8 cellular contexts compared by ENCODE assay signal in genomic region chr17:29138184-29138955, GRCh38. TPM values are rescaled to one million over a fixed set of nuclear protein-coding genes. Genes with fewer than 3 reads are reported as not detected.
A peak's percentile ranks its signal among the peaks of the same experiment; 100 is the strongest.
DNase-seq lines count a peak whose midpoint lies in the region; ATAC-seq, FAIRE-seq and TF ChIP-seq lines count a peak whose summit lies in the region.

No MANE protein-coding gene starts in this region.

- H3K27ac Mint-ChIP-seq in T-helper 1 cell treated with Interleukin-12 subunit alpha and Interleukin-12 subunit beta and Interleukin-4 antibody, amounts not matched to agents 30 μg/mL and 1 μg/mL, for 36 hours: peak overlapping the region; percentile 98

- H3K9me3 ChIP-seq in effector memory CD4-positive, alpha-beta T cell (ENCODE audit: control insufficient read depth, low read length): no peaks in the 10 kb centered on the region
- no peaks in the 10 kb centered on the region for H3K9me3 ChIP-seq in small intestine (ENCODE audit: control insufficient read depth, low read depth)

- H3K4me3 ChIP-seq in effector memory CD4-positive, alpha-beta T cell (ENCODE audit: insufficient read depth, low read depth, low read length, poor library complexity, severe bottlenecking): peak overlapping the region; percentile 58
- H3K4me3 ChIP-seq in small intestine (ENCODE audit: low read depth in 1 of 2, low read length in 2 of 2): peak overlapping the region in 1 of 2 donors; percentile 38

- FAIRE-seq in small intestine (lab: Jason Lieb, UNC): no peak

- H3K4me3 Mint-ChIP-seq in T-helper 1 cell treated with Interleukin-12 subunit alpha and Interleukin-12 subunit beta and Interleukin-4 antibody, amounts not matched to agents 30 μg/mL and 1 μg/mL, for 36 hours: peak overlapping the region; percentile 90

- ATAC-seq in GM19467 (IDR thresholded peaks at IDR 0.05; ENCODE audit: unreplicated experiment): no peak

- TF ChIP-seq POLR2A in GM19099 (IDR thresholded peaks at IDR 0.05; ENCODE audit: extremely low read depth, insufficient read length, low read depth): peak; percentile 28

- H3K27me3 Mint-ChIP-seq in T-helper 1 cell treated with Interleukin-12 subunit alpha and Interleukin-12 subunit beta and Interleukin-4 antibody, amounts not matched to agents 30 μg/mL and 1 μg/mL, for 36 hours (ENCODE audit: low read depth): no peaks in the 10 kb centered on the region

- H3K4me1 Mint-ChIP-seq in T-helper 1 cell treated with Interleukin-12 subunit alpha and Interleukin-12 subunit beta and Interleukin-4 antibody, amounts not matched to agents 30 μg/mL and 1 μg/mL, for 36 hours (ENCODE audit: low read depth): peaks cover 58% of the 10 kb centered on the region

- peak overlapping the region; percentile 84 for H3K27ac ChIP-seq in effector memory CD4-positive, alpha-beta T cell (ENCODE audit: insufficient read depth, low read length, poor library complexity, severe bottlenecking)
- peak overlapping the region in 1 of 2 donors; percentile 90 for H3K27ac ChIP-seq in small intestine (ENCODE audit: low read depth in 1 of 2, low read length in 1 of 2)

- H3K9me3 Mint-ChIP-seq in T-helper 1 cell treated with Interleukin-12 subunit alpha and Interleukin-12 subunit beta and Interleukin-4 antibody, amounts not matched to agents 30 μg/mL and 1 μg/mL, for 36 hours: no peaks in the 10 kb centered on the region

- H3K27me3 ChIP-seq in effector memory CD4-positive, alpha-beta T cell (replicated peaks; ENCODE audit: control insufficient read depth, insufficient read depth, low read length, poor library complexity, severe bottlenecking): no peaks in the 10 kb centered on the region
- H3K27me3 ChIP-seq in small intestine (ENCODE audit: control insufficient read depth in 2 of 2, insufficient read depth in 2 of 2, low read length in 2 of 2): no peaks in the 10 kb centered on the region

- peaks cover 17% of the 10 kb centered on the region for H3K36me3 Mint-ChIP-seq in T-helper 1 cell treated with Interleukin-12 subunit alpha and Interleukin-12 subunit beta and Interleukin-4 antibody, amounts not matched to agents 30 μg/mL and 1 μg/mL, for 36 hours (ENCODE audit: low read depth)

- whole genome bisulfite sequencing in small intestine, 3 donors: 68 to 87% (median 77%) methylated on average over 13 of the region's 13 CpGs

- peak in 1 of 3 donors; percentile 38 for DNase-seq in effector memory CD4-positive, alpha-beta T cell
- peak; percentile 68 to 75 for DNase-seq in stimulated activated CD4-positive, alpha-beta T cell treated with anti-CD3 and anti-CD28 coated beads, Interleukin-2, amount 100 ng/mL, for 24 hours
- DNase-seq in NCI-H2081 (lab: John Stamatoyannopoulos, UW) (no peak), occipital lobe (lab: John Stamatoyannopoulos, UW) (no peak), small intestine (no peak)

- peaks cover 19% of the 10 kb centered on the region for H3K36me3 ChIP-seq in effector memory CD4-positive, alpha-beta T cell (ENCODE audit: control insufficient read depth, insufficient read depth, low read length)
- peaks cover 2% of the 10 kb centered on the region in 2 donors for H3K36me3 ChIP-seq in small intestine (ENCODE audit: control insufficient read depth in 2 of 2, insufficient read depth in 2 of 2, low read length in 2 of 2)

- H3K4me1 ChIP-seq in effector memory CD4-positive, alpha-beta T cell (ENCODE audit: control insufficient read depth, insufficient read depth, low read length, poor library complexity, severe bottlenecking): peaks cover 43% of the 10 kb centered on the region
- peaks cover 0 to 6% of the 10 kb centered on the region in 2 donors for H3K4me1 ChIP-seq in small intestine (ENCODE audit: control insufficient read depth in 2 of 2, insufficient read depth in 1 of 2, low read depth in 1 of 2, low read length in 1 of 2)

RNA-seq across cellular contexts. Expression of gene MYO18A, which starts 41.8 kb away (rescaled TPM):
- total RNA-seq in occipital lobe: 68.5 TPM
- polyA plus RNA-seq in small intestine: 10 to 100 TPM; 42.9 to 66.9 (median 61.9) TPM

Comparison
In these comparisons a context has a peak if more than half of its experiments do, and no peak if none do; other contexts are left out.
1. DNase-seq: peak in stimulated activated CD4-positive, alpha-beta T cell treated with anti-CD3 and anti-CD28 coated beads, Interleukin-2, amount 100 ng/mL, for 24 hours (2 of 2); none in NCI-H2081 (0 of 2), occipital lobe (single experiment) and small intestine (single experiment).